23 cellular contexts compared by ENCODE assay signal in the genomic region with DNA sequence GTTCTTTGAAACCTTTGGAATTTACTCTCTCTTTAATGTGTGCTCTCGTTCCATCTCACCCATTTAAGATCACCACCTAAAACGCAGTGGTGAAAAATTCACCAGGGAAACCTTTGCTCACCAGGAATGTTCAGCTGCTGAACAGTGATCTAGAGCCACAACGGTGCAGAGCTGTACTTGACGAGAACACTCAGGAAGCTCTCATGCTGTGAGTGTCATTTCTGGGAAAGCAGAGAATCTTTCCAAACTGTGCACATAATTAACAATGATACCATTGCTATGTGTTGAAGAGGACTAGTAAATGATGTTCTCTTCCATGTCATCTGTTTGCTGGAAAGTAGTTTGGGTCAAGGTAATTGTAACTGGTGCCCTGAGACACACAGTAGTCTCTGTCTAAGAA.
DNase-seq lines count a peak whose midpoint lies in the region; ATAC-seq and FAIRE-seq lines count a peak whose summit lies in the region.
"Had no signal": no experiment of that assay in that cellular context is flagged by ENCODE, and none has a peak within 500 bp of the region (broad histone marks: within the 10 kb centered on the region; RNA-seq: fewer than 3 reads in every experiment).

No MANE protein-coding gene starts in this region.

- peaks cover 9 to 62% (median 22%) of the 10 kb centered on the region in 3 experiments for H3K36me3 ChIP-seq in naive thymus-derived CD4-positive, alpha-beta T cell (ENCODE audit: control insufficient read depth in 2 of 3, insufficient read depth in 3 of 3, low read length in 3 of 3)

- H3K9me3 Mint-ChIP-seq in activated T-cell treated with anti-CD3 and anti-CD28 coated beads, Interleukin-2, amount 50 U/mL, for 24 hours, result no peaks in the 10 kb centered on the region
- no peaks in the 10 kb centered on the region for H3K9me3 Mint-ChIP-seq in stimulated activated naive CD8-positive, alpha-beta T cell treated with anti-CD3 and anti-CD28 coated beads, Interleukin-15, amount 100 ng/mL, for 72 hours
- H3K9me3 Mint-ChIP-seq in naive thymus-derived CD4-positive, alpha-beta T cell, result peaks cover 0 to 2% (median 0%) of the 10 kb centered on the region in 11 donors
- H3K9me3 Mint-ChIP-seq: CD8-positive, alpha-beta memory T cell; GM23338 had no signal

- no peak overlapping the region for H3K4me3 ChIP-seq in naive thymus-derived CD4-positive, alpha-beta T cell (ENCODE audit: low read length)
- H3K4me3 ChIP-seq: GM12878, GM23338, PC-9 had no signal

- no peak for DNase-seq in activated T-cell treated with anti-CD3 and anti-CD28 coated beads, Interleukin-2, amount 50 U/mL, for 24 hours
- DNase-seq in activated T-cell treated with anti-CD3 and anti-CD28 coated beads, Interleukin-2, amount 50 U/mL, for 48 hours, result no peak
- no peak for DNase-seq in stimulated activated naive CD8-positive, alpha-beta T cell treated with anti-CD3 and anti-CD28 coated beads, Interleukin-15, amount 100 ng/mL, for 72 hours
- DNase-seq in stimulated activated naive CD8-positive, alpha-beta T cell treated with anti-CD3 and anti-CD28 coated beads, Interleukin-15, Interleukin-2, amounts not matched to agents 100 U/mL and 50 U/mL, for 24 hours, result no peak
- DNase-seq in naive thymus-derived CD4-positive, alpha-beta T cell, result no peak
- DNase-seq in frontal cortex (ENCODE audit: low spot score in 2 of 2), result no peak
- no peak for DNase-seq in occipital lobe (lab: John Stamatoyannopoulos, UW)
- DNase-seq: CD8-positive, alpha-beta memory T cell; DMS53; EL; IMR-90; NCI-H1417 treated with DMSO at 0.1 percent for 48 hours; NCI-H187 treated with DMSO at 0.1 percent for 48 hours; NCI-H345; NCI-H526 had no signal

- H3K4me1 Mint-ChIP-seq in activated T-cell treated with anti-CD3 and anti-CD28 coated beads, Interleukin-2, amount 50 U/mL, for 24 hours (ENCODE audit: low read depth), result peaks cover 1% of the 10 kb centered on the region
- no peaks in the 10 kb centered on the region for H3K4me1 Mint-ChIP-seq in stimulated activated naive CD8-positive, alpha-beta T cell treated with anti-CD3 and anti-CD28 coated beads, Interleukin-15, amount 100 ng/mL, for 72 hours
- H3K4me1 Mint-ChIP-seq in naive thymus-derived CD4-positive, alpha-beta T cell, result peaks cover 0 to 8% (median 0%) of the 10 kb centered on the region in 7 donors
- H3K4me1 Mint-ChIP-seq: CD8-positive, alpha-beta memory T cell; GM23338 had no signal

- peak overlapping the region; percentile 52 for H3K27ac Mint-ChIP-seq in activated T-cell treated with anti-CD3 and anti-CD28 coated beads, Interleukin-2, amount 50 U/mL, for 24 hours
- peak overlapping the region; percentile 43 to 50 for H3K27ac Mint-ChIP-seq in stimulated activated naive CD8-positive, alpha-beta T cell treated with anti-CD3 and anti-CD28 coated beads, Interleukin-15, amount 100 ng/mL, for 72 hours
- peak overlapping the region in 8 of 9 donors; percentile 6 to 80 (median 32) for H3K27ac Mint-ChIP-seq in naive thymus-derived CD4-positive, alpha-beta T cell
- H3K27ac Mint-ChIP-seq: GM23338 had no signal

- peaks cover 88% of the 10 kb centered on the region for H3K36me3 Mint-ChIP-seq in activated T-cell treated with anti-CD3 and anti-CD28 coated beads, Interleukin-2, amount 50 U/mL, for 24 hours (ENCODE audit: low read depth)
- H3K36me3 Mint-ChIP-seq in naive thymus-derived CD4-positive, alpha-beta T cell, result peaks cover 27 to 58% (median 34%) of the 10 kb centered on the region in 5 donors

- CTCF ChIA-PET in naive thymus-derived CD4-positive, alpha-beta T cell (lab: Charles Lee), result interaction anchor here (0.6 kb wide), 1 partner anchor 19 kb away, joined by 4 read pairs; no protein-coding TSS in a partner anchor

- no peak for FAIRE-seq in frontal cortex (lab: Jason Lieb, UNC)
- FAIRE-seq: A204.1, GM12878, GM19239 had no signal

- H3K27me3 ChIP-seq in naive thymus-derived CD4-positive, alpha-beta T cell (ENCODE audit: control insufficient read depth in 2 of 2, insufficient read depth in 2 of 2, low read length in 2 of 2), result no peaks in the 10 kb centered on the region

- no peaks in the 10 kb centered on the region for H3K4me1 ChIP-seq in naive thymus-derived CD4-positive, alpha-beta T cell (ENCODE audit: control insufficient read depth in 2 of 2, insufficient read depth in 2 of 2, low read length in 2 of 2)

- intact Hi-C loops in naive thymus-derived CD4-positive, alpha-beta T cell (cut with micrococcal nuclease), result loop anchor here in 1 of 2 donors (10.0 kb wide), 1 partner anchor 549 kb away; no protein-coding TSS in a partner anchor

- no peaks in the 10 kb centered on the region for H3K27me3 Mint-ChIP-seq in activated T-cell treated with anti-CD3 and anti-CD28 coated beads, Interleukin-2, amount 50 U/mL, for 24 hours
- H3K27me3 Mint-ChIP-seq in stimulated activated naive CD8-positive, alpha-beta T cell treated with anti-CD3 and anti-CD28 coated beads, Interleukin-15, amount 100 ng/mL, for 72 hours, result no peaks in the 10 kb centered on the region
- H3K27me3 Mint-ChIP-seq in naive thymus-derived CD4-positive, alpha-beta T cell, result no peaks in the 10 kb centered on the region
- H3K27me3 Mint-ChIP-seq: CD8-positive, alpha-beta memory T cell had no signal

- H3K4me3 Mint-ChIP-seq in activated T-cell treated with anti-CD3 and anti-CD28 coated beads, Interleukin-2, amount 50 U/mL, for 24 hours, result no peak overlapping the region
- no peak overlapping the region for H3K4me3 Mint-ChIP-seq in stimulated activated naive CD8-positive, alpha-beta T cell treated with anti-CD3 and anti-CD28 coated beads, Interleukin-15, amount 100 ng/mL, for 72 hours
- no peak overlapping the region for H3K4me3 Mint-ChIP-seq in naive thymus-derived CD4-positive, alpha-beta T cell
- H3K4me3 Mint-ChIP-seq: CD8-positive, alpha-beta memory T cell; GM23338 had no signal

- no peaks in the 10 kb centered on the region for H3K9me3 ChIP-seq in naive thymus-derived CD4-positive, alpha-beta T cell (ENCODE audit: control insufficient read depth in 2 of 3, low read length in 3 of 3)

- POLR2A ChIA-PET in naive thymus-derived CD4-positive, alpha-beta T cell (lab: Charles Lee), result no interaction called here

- no peak for ATAC-seq in stimulated activated naive CD8-positive, alpha-beta T cell treated with anti-CD3 and anti-CD28 coated beads, Interleukin-15, amount 100 ng/mL, for 72 hours
- no peak for ATAC-seq in stimulated activated naive CD8-positive, alpha-beta T cell treated with anti-CD3 and anti-CD28 coated beads, Interleukin-15, Interleukin-2, amounts not matched to agents 100 U/mL and 50 U/mL, for 24 hours
- no peak for ATAC-seq in naive thymus-derived CD4-positive, alpha-beta T cell
- ATAC-seq: GM12878, GM23338, HCT116 had no signal

- no peak overlapping the region for H3K27ac ChIP-seq in naive thymus-derived CD4-positive, alpha-beta T cell (ENCODE audit: low read depth, low read length)
- H3K27ac ChIP-seq: HL-60, PC-9, RWPE1 had no signal
